Comparison of ENCODE assay signal across 8 cellular contexts in genomic region chr9:134065720-134066419, GRCh38. TPM values are rescaled to one million over a fixed set of nuclear protein-coding genes. Genes with fewer than 3 reads are reported as not detected.
DNase-seq lines count a peak whose midpoint lies in the region; ATAC-seq, FAIRE-seq and TF ChIP-seq lines count a peak whose summit lies in the region.

No MANE protein-coding gene starts in this region.

- ATAC-seq in GM19043 (IDR thresholded peaks at IDR 0.05; ENCODE audit: low read depth, unreplicated experiment), result peak; percentile 44
- ATAC-seq in pancreas, result peak in 3 of 4 donors; percentile 15 to 30 (median 23)

- H3K27ac ChIP-seq in pancreas (peak overlapping the region; percentile 26 to 70 (median 56)), uterus (peak overlapping the region; percentile 82 to 100)

- H3K4me3 ChIP-seq in fibroblast of mammary gland (ENCODE audit: control insufficient read depth, low read depth, low read length) (peak overlapping the region; percentile 77), pancreas (peak overlapping the region in 2 of 4 donors; percentile 57 to 78), uterus (peak overlapping the region; percentile 69 to 76)

- TF ChIP-seq CTCF in fibroblast of mammary gland (conservative IDR thresholded peaks at IDR 0.05; ENCODE audit: control insufficient read depth, insufficient read depth, low read depth, low read length), result no peak
- TF ChIP-seq CTCF in pancreas (IDR thresholded peaks at IDR 0.05), result no peak
- no peak for TF ChIP-seq CTCF in uterus (IDR thresholded peaks at IDR 0.05)

- no peak for TF ChIP-seq POLR2A in uterus (IDR thresholded peaks at IDR 0.05)

- H3K27me3 ChIP-seq in pancreas (no peaks in the 10 kb centered on the region), uterus (no peaks in the 10 kb centered on the region)

- H3K4me1 ChIP-seq in pancreas, result peaks cover 0 to 16% (median 7%) of the 10 kb centered on the region in 3 donors
- H3K4me1 ChIP-seq in uterus, result peaks cover 12 to 37% of the 10 kb centered on the region in 2 donors

- WGBS in pancreas, 2 donors, result 4% methylated on average over 23 of the region's 23 CpGs

- H3K36me3 ChIP-seq in pancreas, result no peaks in the 10 kb centered on the region
- no peaks in the 10 kb centered on the region for H3K36me3 ChIP-seq in uterus

- no peak for FAIRE-seq in pancreas (lab: Jason Lieb, UNC)

- intact Hi-C loops in pancreas (cut with DNase I) (loop anchor here in 1 of 3 donors (10.0 kb wide), 1 partner anchor 69 kb away; the partner anchor contains the start of gene WDR5), uterus (cut with DNase I; ENCODE audit: low total_unique reads) (no loop called here)

- H3K9me3 ChIP-seq in pancreas (no peaks in the 10 kb centered on the region), uterus (no peaks in the 10 kb centered on the region)

- DNase-seq in 8988T, result peak; percentile 71
- DNase-seq in NOMO-1 (lab: John Stamatoyannopoulos, UW; ENCODE audit: unreplicated experiment in 2 of 2), result peak; percentile 67 to 78
- peak; percentile 51 for DNase-seq in activated T-cell treated with anti-CD3 and anti-CD28 coated beads for 48 hours (ENCODE audit: low read depth)
- DNase-seq in fibroblast of mammary gland (ENCODE audit: low read depth), result peak; percentile 64
- peak in 4 of 6 donors; percentile 47 to 74 (median 57) for DNase-seq in pancreas
- peak in 1 of 2 donors; percentile 17 for DNase-seq in uterus
- no peak for DNase-seq in putamen (ENCODE audit: low spot score)

RNA-seq across cellular contexts. Expression of gene BRD3, which starts 2.0 kb away (rescaled TPM):
- 10 to 100 TPM; 14.4 to 36.3 (median 17.2) TPM for total RNA-seq in pancreas
- polyA plus RNA-seq in pancreas, result 1 to 10 TPM; 8.8 to 9.0 TPM
- total RNA-seq in uterus, result 10 to 100 TPM in 3 of 4 donors, 1 to 10 TPM in 1; 7.2 to 85.0 (median 42.6) TPM

RNA-seq across cellular contexts. Expression of gene BRD3OS, which starts 40.6 kb away (rescaled TPM):
- 10 to 100 TPM in 1 of 6 donors, 1 to 10 TPM in 5; 6.0 to 12.5 (median 7.3) TPM for total RNA-seq in pancreas
- polyA plus RNA-seq in pancreas, result 1 to 10 TPM; 4.8 to 9.8 TPM
- total RNA-seq in uterus, result 10 to 100 TPM in 2 of 4 donors, 1 to 10 TPM in 2; 7.4 to 23.9 (median 13.6) TPM
